ENCODE assay signal across 9 cellular contexts in genomic region chr1:29122987-29123870, GRCh38. TPM values are rescaled to one million over a fixed set of nuclear protein-coding genes. Genes with fewer than 3 reads are reported as not detected.
A peak's percentile ranks its signal among the peaks of the same experiment; 100 is the strongest.
DNase-seq lines count a peak whose midpoint lies in the region; ATAC-seq and TF ChIP-seq lines count a peak whose summit lies in the region.
"Had no signal": no experiment of that assay in that cellular context is flagged by ENCODE, and none has a peak within 500 bp of the region (broad histone marks: within the 10 kb centered on the region; RNA-seq: fewer than 3 reads in every experiment).

No MANE protein-coding gene starts in this region.

- H3K9me3 ChIP-seq in CD8-positive, alpha-beta T cell (ENCODE audit: low read length), result no peaks in the 10 kb centered on the region
- H3K9me3 ChIP-seq in NT2/D1 (ENCODE audit: insufficient read depth, low read length), result peaks cover 17% of the 10 kb centered on the region; the same call in 1 of the 2 replicates
- no peaks in the 10 kb centered on the region for H3K9me3 ChIP-seq in lower lobe of right lung

- intact Hi-C loops in CD8-positive, alpha-beta T cell (cut with DNase I, micrococcal nuclease), result loop anchor here (5.0 kb wide), 3 partner anchors 59 to 606 kb away; partner anchors contain the start of gene SRSF4 (in 1 of the 2)
- intact Hi-C loops in lower lobe of right lung (cut with DNase I), result no loop called here

- H3K27me3 Mint-ChIP-seq in CD8-positive, alpha-beta T cell (ENCODE audit: low read depth), result peaks cover 12% of the 10 kb centered on the region
- H3K27me3 Mint-ChIP-seq in type B pancreatic cell, result peaks cover 25% of the 10 kb centered on the region

- ATAC-seq in CD8-positive, alpha-beta T cell, result no peak
- ATAC-seq in lower lobe of right lung (peak; percentile 2 to 4), HG02642 (IDR thresholded peaks at IDR 0.05; ENCODE audit: poor library complexity, unreplicated experiment) (no peak)

- no peak overlapping the region for H3K27ac ChIP-seq in CD8-positive, alpha-beta T cell (ENCODE audit: low read depth, low read length)
- H3K27ac ChIP-seq in lower lobe of right lung, result peak overlapping the region; percentile 91
- H3K27ac ChIP-seq: HL-60 had no signal

- peak in 3 of 7 experiments; percentile 24 to 51 (median 28) for DNase-seq in CD8-positive, alpha-beta T cell
- DNase-seq in NT2/D1 (ENCODE audit: low read depth, low spot score), result no peak
- peak; percentile 42 for DNase-seq in choroid plexus epithelial cell (ENCODE audit: low read depth)
- DNase-seq in lower lobe of right lung, result no peak
- peak; percentile 72 for DNase-seq in type B pancreatic cell (ENCODE audit: extremely low spot score, unreplicated experiment)
- no peak for DNase-seq in cerebellar nuclear complex (lab: John Stamatoyannopoulos, UW)
- no peak for DNase-seq in inferior parietal cortex (ENCODE audit: extremely low spot score)

- H3K27me3 ChIP-seq in CD8-positive, alpha-beta T cell (ENCODE audit: insufficient read depth, low read length), result peaks cover 23% of the 10 kb centered on the region
- H3K27me3 ChIP-seq in NT2/D1 (ENCODE audit: insufficient read depth, insufficient read length) (peaks cover 33% of the 10 kb centered on the region), lower lobe of right lung (ENCODE audit: low read depth) (peaks cover 48% of the 10 kb centered on the region)

- no peak for TF ChIP-seq CTCF in CD8-positive, alpha-beta T cell (IDR thresholded peaks at IDR 0.05)
- TF ChIP-seq CTCF in choroid plexus epithelial cell (conservative IDR thresholded peaks at IDR 0.05; ENCODE audit: low read depth, low read length), result no peak
- no peak for TF ChIP-seq CTCF in lower lobe of right lung (IDR thresholded peaks at IDR 0.05)
- TF ChIP-seq CTCF in type B pancreatic cell (conservative IDR thresholded peaks at IDR 0.05), result no peak

- H3K4me1 ChIP-seq in CD8-positive, alpha-beta T cell (ENCODE audit: insufficient read depth, low read length), result peaks cover 28% of the 10 kb centered on the region
- peaks cover 19% of the 10 kb centered on the region for H3K4me1 ChIP-seq in NT2/D1 (ENCODE audit: insufficient read depth, insufficient read length)
- H3K4me1 ChIP-seq in lower lobe of right lung, result peaks cover 27% of the 10 kb centered on the region

- peak overlapping the region; percentile 78 for H3K4me3 Mint-ChIP-seq in CD8-positive, alpha-beta T cell
- H3K4me3 Mint-ChIP-seq in type B pancreatic cell, result peak overlapping the region; percentile 83

- peaks cover 13% of the 10 kb centered on the region for H3K4me1 Mint-ChIP-seq in CD8-positive, alpha-beta T cell (ENCODE audit: low read depth)
- peaks cover 9% of the 10 kb centered on the region for H3K4me1 Mint-ChIP-seq in type B pancreatic cell (ENCODE audit: unreplicated experiment)

- CTCF ChIA-PET in CD8-positive, alpha-beta T cell (lab: Charles Lee), result interaction anchor here (1.4 to 2.1 kb wide), 2 partner anchors 10 to 241 kb away, joined by 5 read pairs; no protein-coding TSS in a partner anchor

- peak overlapping the region; percentile 97 for H3K9ac ChIP-seq in NT2/D1 (ENCODE audit: insufficient read length, low read depth)

- H3K9me3 Mint-ChIP-seq in CD8-positive, alpha-beta T cell, result no peaks in the 10 kb centered on the region
- no peaks in the 10 kb centered on the region for H3K9me3 Mint-ChIP-seq in type B pancreatic cell

- H3K36me3 Mint-ChIP-seq in CD8-positive, alpha-beta T cell, result peaks cover 13% of the 10 kb centered on the region
- peaks cover 3% of the 10 kb centered on the region for H3K36me3 Mint-ChIP-seq in type B pancreatic cell

- POLR2A ChIA-PET in CD8-positive, alpha-beta T cell (lab: Charles Lee), result interaction anchor here (0.6 to 2.5 kb wide), 4 partner anchors 10 to 387 kb away, joined by 3 to 9 read pairs (median 4); partner anchors contain the start of genes SRSF4 and YTHDF2

- no peak overlapping the region for H3K27ac Mint-ChIP-seq in CD8-positive, alpha-beta T cell
- H3K27ac Mint-ChIP-seq in type B pancreatic cell, result no peak overlapping the region

- peak overlapping the region; percentile 35 for H3K4me3 ChIP-seq in CD8-positive, alpha-beta T cell (ENCODE audit: low read depth, low read length)
- H3K4me3 ChIP-seq in NT2/D1 (ENCODE audit: insufficient read length, low read depth) (peak overlapping the region; percentile 92), choroid plexus epithelial cell (ENCODE audit: low read depth, low read length) (peak overlapping the region; percentile 69), lower lobe of right lung (peak overlapping the region; percentile 70)

- no peaks in the 10 kb centered on the region for H3K36me3 ChIP-seq in CD8-positive, alpha-beta T cell (ENCODE audit: insufficient read depth, low read length)
- H3K36me3 ChIP-seq in NT2/D1 (ENCODE audit: insufficient read depth, insufficient read length, low read length), result peaks cover 24% of the 10 kb centered on the region
- peaks cover 6% of the 10 kb centered on the region for H3K36me3 ChIP-seq in lower lobe of right lung

RNA-seq across cellular contexts. Expression of gene TMEM200B, which starts 0.5 kb away (rescaled TPM):
- total RNA-seq in CD8-positive, alpha-beta T cell, result not detected
- total RNA-seq in lower lobe of right lung, result 4.3 TPM
- 4.5 and 8.3 TPM in 2 replicates for total RNA-seq in type B pancreatic cell (ENCODE audit: low replicate concordance)

RNA-seq across cellular contexts. Expression of gene SRSF4, which starts 58.5 kb away (rescaled TPM):
- total RNA-seq in CD8-positive, alpha-beta T cell, result 10 to 100 TPM; 83.6 to 92.2 TPM
- total RNA-seq in lower lobe of right lung, result 73.9 TPM
- total RNA-seq in type B pancreatic cell (ENCODE audit: low replicate concordance), result 68.9 and 85.3 TPM in 2 replicates

Comparison
In these comparisons a context has a peak if more than half of its experiments do, and no peak if none do; other contexts are left out.
1. ATAC-seq: peak in lower lobe of right lung (2 of 2); none in CD8-positive, alpha-beta T cell (single experiment) and HG02642 (single experiment).
2. DNase-seq: peak in choroid plexus epithelial cell (single experiment) and type B pancreatic cell (single experiment); none in NT2/D1 (single experiment), lower lobe of right lung (single experiment), cerebellar nuclear complex (0 of 2) and inferior parietal cortex (single experiment).
3. H3K4me3 ChIP-seq: peak in every context shown above with its lines; median percentile 92 in NT2/D1; 70 in lower lobe of right lung; 69 in choroid plexus epithelial cell; 35 in CD8-positive, alpha-beta T cell.